In genomic region chr3:64345351-64345750, GRCh38 we compare ENCODE assay signal across 12 cellular contexts.
DNase-seq lines count a peak whose midpoint lies in the region; ATAC-seq, FAIRE-seq and TF ChIP-seq lines count a peak whose summit lies in the region.
"Had no signal": no experiment of that assay in that cellular context is flagged by ENCODE, and none has a peak within 500 bp of the region (broad histone marks: within the 10 kb centered on the region; RNA-seq: fewer than 3 reads in every experiment).

No MANE protein-coding gene starts in this region.

- no peak overlapping the region for H2BK15ac ChIP-seq in neuronal stem cell (ENCODE audit: low read length)

- H3K9ac ChIP-seq in HUES48 (ENCODE audit: low read depth, low read length) (no peak overlapping the region), keratinocyte (ENCODE audit: control insufficient read depth, extremely low read depth, insufficient read depth, low read length) (no peak overlapping the region), MM.1S (ENCODE audit: low read length) (no peak overlapping the region), neuronal stem cell (ENCODE audit: low read depth, low read length, poor library complexity) (no peak overlapping the region)

- no peak overlapping the region for H2BK120ac ChIP-seq in neuronal stem cell (ENCODE audit: low read depth, low read length)

- no peak for FAIRE-seq in keratinocyte (lab: Jason Lieb, UNC)

- DNase-seq in astrocyte of the cerebellum (ENCODE audit: low read depth): peak; percentile 93
- no peak for DNase-seq in keratinocyte (ENCODE audit: low read depth, low spot score)
- DNase-seq in superior temporal gyrus (ENCODE audit: extremely low spot score): peak; percentile 38
- no peak for DNase-seq in MM.1S
- no peak for DNase-seq in globus pallidus (ENCODE audit: low spot score)
- no peak for DNase-seq in neuronal stem cell (ENCODE audit: low spot score)
- DNase-seq: NCI-H1417 treated with DMSO at 0.1 percent for 48 hours; stimulated activated naive CD8-positive, alpha-beta T cell treated with anti-CD3 and anti-CD28 coated beads, Interleukin-15, amount 100 ng/mL, for 72 hours had no signal

- H2AFZ ChIP-seq in keratinocyte (ENCODE audit: control insufficient read depth, low read length) (peak overlapping the region; percentile 90), MM.1S (ENCODE audit: low read length) (no peak overlapping the region), neuronal stem cell (ENCODE audit: low read length) (no peak overlapping the region)

- H3K14ac ChIP-seq in neuronal stem cell (ENCODE audit: low read length): no peak overlapping the region

- H3K4me3 ChIP-seq in HUES48 (ENCODE audit: low read depth, low read length) (no peak overlapping the region), astrocyte of the cerebellum (ENCODE audit: low read depth, low read length) (no peak overlapping the region), keratinocyte (ENCODE audit: control insufficient read depth in 2 of 3, extremely low read depth in 1 of 3, insufficient read depth in 2 of 3, low read depth in 1 of 3, low read length in 3 of 3) (no peak overlapping the region), MM.1S (ENCODE audit: low read length) (no peak overlapping the region), neuronal stem cell (ENCODE audit: low read length in 2 of 2) (no peak overlapping the region)
- H3K4me3 ChIP-seq: prostate gland had no signal

- no peaks in the 10 kb centered on the region for H3K79me1 ChIP-seq in neuronal stem cell (ENCODE audit: low read depth, low read length)

- H3K27ac ChIP-seq in HUES48 (ENCODE audit: low read depth, low read length) (peak overlapping the region; percentile 95), keratinocyte (ENCODE audit: control insufficient read depth, insufficient read depth, low read length) (peak overlapping the region; percentile 43), MM.1S (ENCODE audit: low read length) (no peak overlapping the region), neuronal stem cell (replicated peaks; ENCODE audit: low read length) (no peak overlapping the region)
- H3K27ac ChIP-seq: foreskin keratinocyte had no signal

- dilution Hi-C loops in keratinocyte (cut with MboI; ENCODE audit: extremely low pct_ligation_motif_present, low sequenced_read_pairs): no loop called here

- H3K4me1 ChIP-seq in HUES48 (ENCODE audit: control insufficient read depth, insufficient read depth, low read length): peaks cover 49% of the 10 kb centered on the region
- H3K4me1 ChIP-seq in keratinocyte (ENCODE audit: control insufficient read depth, extremely low read depth, insufficient read depth, low read length): peaks cover 29% of the 10 kb centered on the region
- H3K4me1 ChIP-seq in MM.1S (ENCODE audit: low read length): no peaks in the 10 kb centered on the region
- H3K4me1 ChIP-seq in neuronal stem cell (ENCODE audit: control insufficient read depth in 2 of 2, insufficient read depth in 1 of 2, low read depth in 1 of 2, low read length in 2 of 2): peaks cover 18 to 38% of the 10 kb centered on the region in 2 donors
- H3K4me1 ChIP-seq: prostate gland had no signal

- no peak overlapping the region for H3K4me2 ChIP-seq in keratinocyte (ENCODE audit: control insufficient read depth, extremely low read depth, insufficient read depth, low read depth, low read length)
- H3K4me2 ChIP-seq in MM.1S (ENCODE audit: low read depth, low read length): no peak overlapping the region
- no peak overlapping the region for H3K4me2 ChIP-seq in neuronal stem cell (ENCODE audit: insufficient read depth, low read length, poor library complexity, severe bottlenecking)

- no CpG with 5 or more reads among the region's 2 CpGs for WGBS in neuronal stem cell (ENCODE audit: extremely low coverage in 2 of 2, insufficient read length in 2 of 2, insufficient replicate concordance in 1 of 2), 2 donors

- no peak for TF ChIP-seq CTCF in astrocyte of the cerebellum (IDR thresholded peaks at IDR 0.05; ENCODE audit: low read depth, low read length, missing control alignments)
- TF ChIP-seq CTCF in keratinocyte (optimal IDR thresholded peaks at IDR 0.05 in 1 of 3, IDR thresholded peaks at IDR 0.05 in 1 of 3, conservative IDR thresholded peaks at IDR 0.05 in 1 of 3; ENCODE audit: extremely low read depth in 1 of 3, insufficient read depth in 2 of 3, low read length in 3 of 3): no peak
- no peak for TF ChIP-seq CTCF in MM.1S (IDR thresholded peaks at IDR 0.05; ENCODE audit: low read length)

- H4K20me1 ChIP-seq in keratinocyte (ENCODE audit: control insufficient read depth, extremely low read depth, insufficient read depth, low read length): no peaks in the 10 kb centered on the region
- H4K20me1 ChIP-seq in MM.1S (ENCODE audit: insufficient read depth, low read length): no peaks in the 10 kb centered on the region

- no peaks in the 10 kb centered on the region for H3K79me2 ChIP-seq in keratinocyte (ENCODE audit: control insufficient read depth, insufficient read depth, low read length)
- no peaks in the 10 kb centered on the region for H3K79me2 ChIP-seq in MM.1S (ENCODE audit: low read length)

- H3K9me3 ChIP-seq in HUES48 (ENCODE audit: control insufficient read depth, insufficient read depth, low read length): no peaks in the 10 kb centered on the region
- H3K9me3 ChIP-seq in keratinocyte (ENCODE audit: control insufficient read depth, low read depth, low read length): peaks cover 2% of the 10 kb centered on the region
- H3K9me3 ChIP-seq in MM.1S (replicated peaks; ENCODE audit: insufficient read depth, low read length): no peaks in the 10 kb centered on the region
- no peaks in the 10 kb centered on the region for H3K9me3 ChIP-seq in neuronal stem cell (replicated peaks in 1 of 2; ENCODE audit: control insufficient read depth in 2 of 2, insufficient read depth in 1 of 2, low read depth in 1 of 2, low read length in 2 of 2)
- H3K9me3 ChIP-seq: prostate gland had no signal

- H3K9me1 ChIP-seq in keratinocyte (ENCODE audit: control insufficient read depth, extremely low read depth, insufficient read depth, low read length): no peaks in the 10 kb centered on the region

- no peak overlapping the region for H3K23ac ChIP-seq in neuronal stem cell (ENCODE audit: low read depth, low read length, poor library complexity)

- H2AK5ac ChIP-seq in neuronal stem cell (ENCODE audit: low read depth, low read length): no peak overlapping the region

- H3F3A ChIP-seq in MM.1S (ENCODE audit: insufficient read depth, low read length): no peaks in the 10 kb centered on the region

- H3K18ac ChIP-seq in neuronal stem cell (ENCODE audit: low read length): no peak overlapping the region

- H3K4ac ChIP-seq in neuronal stem cell (ENCODE audit: low read length): no peak overlapping the region

- H3K27me3 ChIP-seq in HUES48 (ENCODE audit: control insufficient read depth, insufficient read depth, low read length) (no peaks in the 10 kb centered on the region), keratinocyte (ENCODE audit: control insufficient read depth, extremely low read depth, insufficient read depth, low read length) (no peaks in the 10 kb centered on the region), MM.1S (replicated peaks; ENCODE audit: insufficient read depth, low read length) (no peaks in the 10 kb centered on the region), neuronal stem cell (ENCODE audit: control insufficient read depth in 3 of 3, insufficient read depth in 3 of 3, low read depth in 1 of 3, low read length in 3 of 3) (no peaks in the 10 kb centered on the region)
- H3K27me3 ChIP-seq: foreskin keratinocyte had no signal

- H2BK5ac ChIP-seq in neuronal stem cell (ENCODE audit: low read length): no peak overlapping the region

- no peak overlapping the region for H4K8ac ChIP-seq in neuronal stem cell (ENCODE audit: low read depth, low read length)

- in situ Hi-C loops in astrocyte of the cerebellum (cut with HindIII; ENCODE audit: low sequenced_read_pairs): no loop called here

- ATAC-seq in GM19324 (IDR thresholded peaks at IDR 0.05; ENCODE audit: low FRiP score, unreplicated experiment): no peak
- ATAC-seq: stimulated activated naive CD8-positive, alpha-beta T cell treated with anti-CD3 and anti-CD28 coated beads, Interleukin-15, amount 100 ng/mL, for 72 hours had no signal

- no peaks in the 10 kb centered on the region for H3K9me2 ChIP-seq in MM.1S (replicated peaks; ENCODE audit: insufficient read depth, low read length)

- H4K91ac ChIP-seq in neuronal stem cell (ENCODE audit: low read depth, low read length, poor library complexity): no peak overlapping the region

- H3K36me3 ChIP-seq in HUES48 (ENCODE audit: control insufficient read depth, insufficient read depth, low read length) (no peaks in the 10 kb centered on the region), keratinocyte (ENCODE audit: control insufficient read depth in 2 of 2, extremely low read depth in 1 of 2, insufficient read depth in 2 of 2, low read length in 2 of 2) (no peaks in the 10 kb centered on the region), MM.1S (replicated peaks; ENCODE audit: insufficient read depth, low read length) (no peaks in the 10 kb centered on the region), neuronal stem cell (replicated peaks in 1 of 2; ENCODE audit: control insufficient read depth in 2 of 2, insufficient read depth in 2 of 2, low read length in 2 of 2) (no peaks in the 10 kb centered on the region)
- H3K36me3 ChIP-seq: prostate gland had no signal

- no peak overlapping the region for H2BK12ac ChIP-seq in neuronal stem cell (ENCODE audit: low read length)

Comparison
In these comparisons a context has a peak if more than half of its experiments do, and no peak if none do; other contexts are left out.
1. H3K27ac ChIP-seq: peak in HUES48 (single experiment) and keratinocyte (single experiment); none in MM.1S (single experiment) and neuronal stem cell (single experiment).
2. DNase-seq: peak in astrocyte of the cerebellum (single experiment) and superior temporal gyrus (single experiment); none in keratinocyte (single experiment), MM.1S (single experiment), globus pallidus (single experiment) and neuronal stem cell (single experiment).